11 cellular contexts compared by ENCODE assay signal in genomic region chr12:93894391-93895095, GRCh38.
DNase-seq lines count a peak whose midpoint lies in the region; ATAC-seq and TF ChIP-seq lines count a peak whose summit lies in the region.
"Had no signal": no experiment of that assay in that cellular context is flagged by ENCODE, and none has a peak within 500 bp of the region (broad histone marks: within the 10 kb centered on the region; RNA-seq: fewer than 3 reads in every experiment).

No MANE protein-coding gene starts in this region.

- no peak for TF ChIP-seq POLR2A in body of pancreas (IDR thresholded peaks at IDR 0.05)

- DNase-seq in DND-41 (peak; percentile 30), body of pancreas (peak; percentile 31 to 51 (median 47)), hepatic stellate cell (ENCODE audit: low spot score) (peak; percentile 43), retina (peak; percentile 12), iPS-NIHi7 (ENCODE audit: extremely low spot score) (no peak), T-helper 9 cell (no peak)
- DNase-seq: activated naive CD4-positive, alpha-beta T cell; Karpas-422; naive B cell had no signal

- no peaks in the 10 kb centered on the region for H3K79me2 ChIP-seq in DND-41 (ENCODE audit: insufficient read depth, low read length)

- no peaks in the 10 kb centered on the region for H3K9me3 ChIP-seq in DND-41 (ENCODE audit: insufficient read depth, low read length, severe bottlenecking)
- no peaks in the 10 kb centered on the region for H3K9me3 ChIP-seq in body of pancreas

- WGBS in body of pancreas, 2 donors, result 73 to 77% methylated on average over 10 to 17 of the region's 17 CpGs

- no peak overlapping the region for H3K4me2 ChIP-seq in DND-41 (ENCODE audit: insufficient read depth, low read length)

- TF ChIP-seq CTCF in DND-41 (IDR thresholded peaks at IDR 0.05; ENCODE audit: borderline replicate concordance, extremely low read depth, low read length, poor library complexity, severe bottlenecking), result no peak
- TF ChIP-seq CTCF in body of pancreas (IDR thresholded peaks at IDR 0.05), result no peak

- H3K27ac ChIP-seq in DND-41 (ENCODE audit: low read length) (peak overlapping the region; percentile 51), body of pancreas (peak overlapping the region in 1 of 4 donors; percentile 17)

- H3K9ac ChIP-seq in DND-41 (ENCODE audit: low read depth, low read length), result no peak overlapping the region

- H3K4me3 ChIP-seq in DND-41 (ENCODE audit: low read depth in 1 of 2, low read length in 2 of 2) (no peak overlapping the region), body of pancreas (no peak overlapping the region)

- H3K36me3 ChIP-seq in DND-41 (ENCODE audit: insufficient read depth, low read length) (no peaks in the 10 kb centered on the region), body of pancreas (replicated peaks in 1 of 2; ENCODE audit: insufficient read depth in 1 of 2, low read depth in 2 of 2) (no peaks in the 10 kb centered on the region)

- H3K4me1 ChIP-seq in DND-41 (ENCODE audit: insufficient read depth, low read length) (peaks cover 37% of the 10 kb centered on the region), body of pancreas (peaks cover 8% of the 10 kb centered on the region)

- ATAC-seq in DND-41 (ENCODE audit: insufficient read depth, low read depth) (peak; percentile 39; the same call in 2 of the 3 replicates), body of pancreas (peak; percentile 57), GM19463 (IDR thresholded peaks at IDR 0.05; ENCODE audit: unreplicated experiment) (no peak), GM21723 (IDR thresholded peaks at IDR 0.05; ENCODE audit: unreplicated experiment) (no peak)

- H2AFZ ChIP-seq in DND-41 (ENCODE audit: low read depth, low read length), result no peak overlapping the region

- intact Hi-C loops in body of pancreas (cut with DNase I), result no loop called here

- H4K20me1 ChIP-seq in DND-41 (ENCODE audit: insufficient read depth, low read length), result no peaks in the 10 kb centered on the region

- H3K27me3 ChIP-seq in DND-41 (ENCODE audit: insufficient read depth, low read length, poor library complexity) (no peaks in the 10 kb centered on the region), body of pancreas (no peaks in the 10 kb centered on the region)

Comparison
In these comparisons a context has a peak if more than half of its experiments do, and no peak if none do; other contexts are left out.
1. ATAC-seq: peak in DND-41 (single experiment) and body of pancreas (single experiment); none in GM19463 (single experiment) and GM21723 (single experiment).
2. DNase-seq: peak in DND-41 (single experiment), body of pancreas (4 of 4), hepatic stellate cell (single experiment) and retina (single experiment); none in iPS-NIHi7 (single experiment) and T-helper 9 cell (single experiment).